2 cellular contexts compared by ENCODE assay signal in genomic region chr1:11692899-11693590, GRCh38.
A peak's percentile ranks its signal among the peaks of the same experiment; 100 is the strongest.
TF ChIP-seq lines count a peak whose summit lies in the region.

No MANE protein-coding gene starts in this region.

TF ChIP-seq in SK-N-SH, 30 proteins besides CTCF, POLR2A, EP300 and RAD21:
- peak; percentile 82 for TF ChIP-seq FOSL2 (IDR thresholded peaks at IDR 0.05; ENCODE audit: borderline replicate concordance, low read depth)
- TF ChIP-seq EZH2phosphoT487 (IDR thresholded peaks at IDR 0.05; ENCODE audit: borderline replicate concordance, low read depth), result no peak
- TF ChIP-seq RFX5 (IDR thresholded peaks at IDR 0.05; ENCODE audit: low read length), result no peak
- peak; percentile 71 for TF ChIP-seq TCF12 (IDR thresholded peaks at IDR 0.05)
- TF ChIP-seq JUND (IDR thresholded peaks at IDR 0.05), result peak; percentile 67
- TF ChIP-seq NFIC (IDR thresholded peaks at IDR 0.05; ENCODE audit: borderline replicate concordance), result peak; percentile 91
- TF ChIP-seq PBX3 (IDR thresholded peaks at IDR 0.05), result peak; percentile 60
- TF ChIP-seq GATA2 (CRISPR knock-in tag; IDR thresholded peaks at IDR 0.05), result no peak
- no peak for TF ChIP-seq RCOR1 (IDR thresholded peaks at IDR 0.05; ENCODE audit: low read length)
- no peak for TF ChIP-seq CHD2 (IDR thresholded peaks at IDR 0.05; ENCODE audit: low read length, partially characterized antibody)
- no peak; the same call in 1 of the 2 replicates for TF ChIP-seq MAX (IDR thresholded peaks at IDR 0.05; ENCODE audit: low read depth)

TF ChIP-seq in K562, 482 proteins besides CTCF, POLR2A, EP300 and RAD21 (continues in another document):
- TF ChIP-seq ZNF384 (IDR thresholded peaks at IDR 0.05; ENCODE audit: low read depth, low read length), result peak; percentile 57; the same call in 1 of the 2 replicates
- TF ChIP-seq ARID1B (IDR thresholded peaks at IDR 0.05), result peak; percentile 62
- peak; percentile 73; the same call in 1 of the 2 replicates for TF ChIP-seq SPI1 (IDR thresholded peaks at IDR 0.05; ENCODE audit: borderline replicate concordance, low read depth, low read length)
- TF ChIP-seq CTBP1 (IDR thresholded peaks at IDR 0.05; ENCODE audit: borderline replicate concordance), result peak; percentile 14; the same call in 1 of the 2 replicates
- TF ChIP-seq MBD2 (IDR thresholded peaks at IDR 0.05; ENCODE audit: borderline replicate concordance, low read depth), result peak; percentile 29; the same call in 1 of the 2 replicates
- peak; percentile 70 for TF ChIP-seq SMARCE1 (IDR thresholded peaks at IDR 0.05)
- TF ChIP-seq ZMIZ1 (IDR thresholded peaks at IDR 0.05; ENCODE audit: low read depth in 2 of 2, low read length in 2 of 2), result 0 out of 4 replicates have a peak, but pooled peaks of 1 of the 2 experiments have one; percentile 34
- peak; percentile 89 for TF ChIP-seq JUN (IDR thresholded peaks at IDR 0.05; ENCODE audit: borderline replicate concordance, low read depth, low read length)
- TF ChIP-seq JUN (CRISPR knock-in tag; IDR thresholded peaks at IDR 0.05; ENCODE audit: borderline replicate concordance), result no peak
- TF ChIP-seq HDAC1 (IDR thresholded peaks at IDR 0.05), result peak in 1 of 2 experiments; percentile 26; a peak in 1 of 4 replicates
- TF ChIP-seq JUND (IDR thresholded peaks at IDR 0.05; ENCODE audit: borderline replicate concordance, low read depth, low read length), result peak; percentile 88
- TF ChIP-seq JUND (tag; IDR thresholded peaks at IDR 0.05; ENCODE audit: borderline replicate concordance, low read depth, low read length), result peak; percentile 75; the same call in 2 of the 3 replicates
- TF ChIP-seq BHLHE40 (IDR thresholded peaks at IDR 0.05; ENCODE audit: low read length), result 0 out of 2 replicates have a peak, but pooled peaks have one; percentile 36
- TF ChIP-seq SMARCC2 (IDR thresholded peaks at IDR 0.05; ENCODE audit: low read depth), result peak; percentile 37; the same call in 1 of the 2 replicates
- TF ChIP-seq HES1 (IDR thresholded peaks at IDR 0.05; ENCODE audit: low read depth), result no peak
- TF ChIP-seq NFIC (IDR thresholded peaks at IDR 0.05), result peak; percentile 72
- no peak for TF ChIP-seq ELF1 (tag; IDR thresholded peaks at IDR 0.05)
- no peak for TF ChIP-seq PPARD (CRISPR knock-in tag; IDR thresholded peaks at IDR 0.05)
- TF ChIP-seq HMGN3 (IDR thresholded peaks at IDR 0.05; ENCODE audit: borderline replicate concordance, extremely low read depth, insufficient read length, low read depth, low read length), result no peak
- peak; percentile 77 for TF ChIP-seq DPF2 (IDR thresholded peaks at IDR 0.05)
- peak; percentile 90 for TF ChIP-seq ATF3 (IDR thresholded peaks at IDR 0.05)
- no peak for TF ChIP-seq ATF3 (CRISPR knock-in tag; conservative IDR thresholded peaks at IDR 0.05)
- TF ChIP-seq PTRF (tag; IDR thresholded peaks at IDR 0.05), result no peak
- TF ChIP-seq ZBTB11 (CRISPR knock-in tag; IDR thresholded peaks at IDR 0.05), result peak in 1 of 3 experiments; percentile 51; a peak in 1 of 6 replicates
- TF ChIP-seq TFAP4 (CRISPR knock-in tag; IDR thresholded peaks at IDR 0.05; ENCODE audit: borderline replicate concordance), result peak; percentile 37; the same call in 1 of the 2 replicates
- no peak for TF ChIP-seq RBM15 (IDR thresholded peaks at IDR 0.05; ENCODE audit: insufficient read depth, low read length)
- no peak for TF ChIP-seq ZNF23 (CRISPR knock-in tag; IDR thresholded peaks at IDR 0.05)
- TF ChIP-seq RFX5 (IDR thresholded peaks at IDR 0.05; ENCODE audit: low read depth, low read length), result no peak
- TF ChIP-seq BCL6 (CRISPR knock-in tag; IDR thresholded peaks at IDR 0.05), result no peak
- TF ChIP-seq L3MBTL2 (IDR thresholded peaks at IDR 0.05), result 0 out of 2 replicates have a peak, but pooled peaks have one; percentile 24
- TF ChIP-seq ETV5 (CRISPR knock-in tag; IDR thresholded peaks at IDR 0.05; ENCODE audit: low read depth), result peak; percentile 47; the same call in 1 of the 2 replicates
- TF ChIP-seq SMARCA4 (IDR thresholded peaks at IDR 0.05), result peak; percentile 75; the same call in 1 of the 2 replicates
- TF ChIP-seq CBFA2T2 (conservative IDR thresholded peaks at IDR 0.05), result no peak
- no peak for TF ChIP-seq E2F8 (IDR thresholded peaks at IDR 0.05; ENCODE audit: low read depth, partially characterized antibody)
- TF ChIP-seq RCOR1 (IDR thresholded peaks at IDR 0.05; ENCODE audit: borderline replicate concordance in 1 of 2, low read depth in 2 of 2, low read length in 2 of 2), result peak in 1 of 2 experiments; percentile 61; a peak in 1 of 4 replicates
- no peak for TF ChIP-seq ZNF253 (CRISPR knock-in tag; conservative IDR thresholded peaks at IDR 0.05)
- TF ChIP-seq ATF7 (IDR thresholded peaks at IDR 0.05), result 0 out of 2 replicates have a peak, but pooled peaks have one; percentile 29
- no peak for TF ChIP-seq ZNF507 (tag; conservative IDR thresholded peaks at IDR 0.05)
- TF ChIP-seq KDM1A (IDR thresholded peaks at IDR 0.05), result peak; percentile 45 to 57; a peak in 3 of 4 replicates
- no peak for TF ChIP-seq ZZZ3 (IDR thresholded peaks at IDR 0.05)
- TF ChIP-seq FOS (IDR thresholded peaks at IDR 0.05; ENCODE audit: extremely low read depth, insufficient read length), result peak; percentile 22
- no peak for TF ChIP-seq WHSC1 (IDR thresholded peaks at IDR 0.05; ENCODE audit: low read length)
- peak; percentile 90 for TF ChIP-seq FOSL1 (tag; conservative IDR thresholded peaks at IDR 0.05)
- TF ChIP-seq PHF21A (IDR thresholded peaks at IDR 0.05; ENCODE audit: borderline replicate concordance, low read depth), result no peak
- 0 out of 2 replicates have a peak, but pooled peaks have one; percentile 57 for TF ChIP-seq ZNF395 (CRISPR knock-in tag; IDR thresholded peaks at IDR 0.05)
- TF ChIP-seq MEIS2 (IDR thresholded peaks at IDR 0.05; ENCODE audit: partially characterized antibody), result peak; percentile 11
